In the genomic region with DNA sequence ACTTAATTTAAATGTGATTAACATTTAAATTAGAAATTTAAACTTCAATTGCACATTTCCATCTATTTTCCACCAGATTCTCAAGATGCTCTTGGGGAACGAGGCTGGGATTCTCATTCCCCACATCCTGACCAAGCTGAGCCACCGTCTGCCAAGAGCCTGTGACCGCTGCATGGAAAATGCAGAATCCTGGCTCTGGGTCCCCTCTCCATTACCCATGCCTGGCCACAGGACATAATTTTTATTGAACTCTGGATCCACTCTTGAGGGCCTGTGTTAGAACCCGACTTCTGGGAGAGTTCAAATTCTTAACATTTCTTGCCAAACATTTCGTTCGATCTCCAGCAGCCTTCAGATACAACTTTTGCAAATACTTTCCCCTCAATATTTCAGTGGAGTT, we compare ENCODE assay signal across 30 cellular contexts.
"Had no signal": no experiment of that assay in that cellular context is flagged by ENCODE, and none has a peak within 500 bp of the region (broad histone marks: within the 10 kb centered on the region; RNA-seq: fewer than 3 reads in every experiment).

No MANE protein-coding gene starts in this region.

- H3K27me3 ChIP-seq: adrenal gland, brain microvascular endothelial cell, cardiac muscle cell had no signal

- H3K4me1 Mint-ChIP-seq: activated CD4-positive, alpha-beta T cell treated with anti-CD3 and anti-CD28 coated beads, Interleukin-2, amount 10 ng/mL, durations not matched to agents 24 days and 14 days; activated naive CD4-positive, alpha-beta T cell treated with anti-CD3 and anti-CD28 coated beads, Interleukin-2, amount 10 ng/mL, durations not matched to agents 7 days and 5 days; activated naive CD8-positive, alpha-beta T cell treated with anti-CD3 and anti-CD28 coated beads, Interleukin-2, amount 10 ng/mL, durations not matched to agents 7 days and 5 days; activated T-helper 17 cell treated with anti-CD3 and anti-CD28 coated beads, Interleukin-2, amount 50 U/mL, for 72 hours; T-cell had no signal

- ATAC-seq: activated T-helper 17 cell treated with anti-CD3 and anti-CD28 coated beads, Interleukin-2, amount 50 U/mL, for 72 hours; T-cell had no signal

- H3K36me3 Mint-ChIP-seq: activated CD4-positive, alpha-beta memory T cell treated with anti-CD3 and anti-CD28 coated beads for 36 hours; activated naive CD4-positive, alpha-beta T cell treated with anti-CD3 and anti-CD28 coated beads, Interleukin-2, amount 10 ng/mL, durations not matched to agents 7 days and 5 days; T-cell had no signal

- H3K36me3 ChIP-seq: adrenal gland, brain microvascular endothelial cell, cardiac muscle cell had no signal

- H3K27ac Mint-ChIP-seq: activated B cell treated with CpG ODN at 0.5 μM for 24 hours; activated CD4-positive, alpha-beta memory T cell treated with anti-CD3 and anti-CD28 coated beads for 36 hours; activated CD4-positive, alpha-beta T cell treated with anti-CD3 and anti-CD28 coated beads, Interleukin-2, amount 10 ng/mL, durations not matched to agents 24 days and 14 days; activated naive CD4-positive, alpha-beta T cell treated with anti-CD3 and anti-CD28 coated beads, Interleukin-2, amount 10 ng/mL, durations not matched to agents 7 days and 5 days; activated naive CD8-positive, alpha-beta T cell treated with anti-CD3 and anti-CD28 coated beads, Interleukin-2, amount 10 ng/mL, durations not matched to agents 7 days and 5 days; activated T-helper 17 cell treated with anti-CD3 and anti-CD28 coated beads, Interleukin-2, amount 50 U/mL, for 72 hours; T-cell had no signal

- H3K9me3 Mint-ChIP-seq: activated B cell treated with CpG ODN at 0.5 μM for 24 hours; activated T-helper 17 cell treated with anti-CD3 and anti-CD28 coated beads, Interleukin-2, amount 50 U/mL, for 72 hours had no signal

- H3K27ac ChIP-seq: adrenal gland, brain microvascular endothelial cell, cardiac muscle cell, SK-N-MC had no signal

- H3K27me3 Mint-ChIP-seq: activated B cell treated with CpG ODN at 0.5 μM for 24 hours; activated CD4-positive, alpha-beta memory T cell treated with anti-CD3 and anti-CD28 coated beads for 36 hours; activated CD4-positive, alpha-beta T cell treated with anti-CD3 and anti-CD28 coated beads, Interleukin-2, amount 10 ng/mL, durations not matched to agents 24 days and 14 days; activated naive CD8-positive, alpha-beta T cell treated with anti-CD3 and anti-CD28 coated beads, Interleukin-2, amount 10 ng/mL, durations not matched to agents 7 days and 5 days; activated T-helper 17 cell treated with anti-CD3 and anti-CD28 coated beads, Interleukin-2, amount 50 U/mL, for 72 hours; T-cell had no signal

- H3K4me3 ChIP-seq: adrenal gland, cardiac muscle cell, SK-N-MC had no signal

- H3K4me3 Mint-ChIP-seq: activated B cell treated with CpG ODN at 0.5 μM for 24 hours; activated CD4-positive, alpha-beta memory T cell treated with anti-CD3 and anti-CD28 coated beads for 36 hours; activated CD4-positive, alpha-beta T cell treated with anti-CD3 and anti-CD28 coated beads, Interleukin-2, amount 10 ng/mL, durations not matched to agents 24 days and 14 days; activated naive CD4-positive, alpha-beta T cell treated with anti-CD3 and anti-CD28 coated beads, Interleukin-2, amount 10 ng/mL, durations not matched to agents 7 days and 5 days; activated naive CD8-positive, alpha-beta T cell treated with anti-CD3 and anti-CD28 coated beads, Interleukin-2, amount 10 ng/mL, durations not matched to agents 7 days and 5 days; activated T-helper 17 cell treated with anti-CD3 and anti-CD28 coated beads, Interleukin-2, amount 50 U/mL, for 72 hours; T-cell had no signal

- DNase-seq: activated B cell treated with CpG ODN at 0.5 μM for 24 hours; activated CD4-positive, alpha-beta memory T cell treated with anti-CD3 and anti-CD28 coated beads for 36 hours; activated CD4-positive, alpha-beta T cell treated with anti-CD3 and anti-CD28 coated beads for 1 hour; activated CD4-positive, alpha-beta T cell treated with anti-CD3 and anti-CD28 coated beads, Interleukin-2, amount 10 ng/mL, durations not matched to agents 24 days and 14 days; activated CD8-positive, alpha-beta memory T cell treated with anti-CD3 and anti-CD28 coated beads for 24 hours; activated gamma-delta T cell; activated naive CD4-positive, alpha-beta T cell treated with anti-CD3 and anti-CD28 coated beads, Interleukin-2, amount 10 ng/mL, durations not matched to agents 7 days and 5 days; activated naive CD8-positive, alpha-beta T cell treated with anti-CD3 and anti-CD28 coated beads, Interleukin-2, amount 10 ng/mL, durations not matched to agents 7 days and 5 days; activated T-cell treated with anti-CD3 and anti-CD28 coated beads for 4 hours; activated T-cell treated with anti-CD3 and anti-CD28 coated beads, Interleukin-2, amount 50 U/mL, for 48 hours; adrenal gland; anterior cingulate cortex; brain microvascular endothelial cell; cerebellar nuclear complex; MM.1S; NCI-H1105; NCI-H1436; NCI-H187; NCI-H2081 treated with DMSO at 0.1 percent for 48 hours; NCI-H2171; NCI-H2227 treated with DMSO at 0.1 percent for 48 hours; NCI-H446 treated with DMSO at 0.1 percent for 48 hours; NCI-H526; NCI-H774; T-cell; T-helper 2 cell; T1000 had no signal

- H3K9me3 ChIP-seq: adrenal gland had no signal
